In genomic region chr3:140128217-140129137, GRCh38 we compare ENCODE assay signal across 8 cellular contexts.
DNase-seq lines count a peak whose midpoint lies in the region; ATAC-seq and TF ChIP-seq lines count a peak whose summit lies in the region.

No MANE protein-coding gene starts in this region.

- DNase-seq in ACHN = peak; percentile 42
- DNase-seq in GM12865 (ENCODE audit: low read depth) = peak; percentile 52
- DNase-seq in HK-2 (ENCODE audit: unreplicated experiment) = peak; percentile 22
- peak; percentile 18 for DNase-seq in RWPE1 (ENCODE audit: low spot score)
- DNase-seq in glutamatergic neuron = peak; percentile 69
- DNase-seq in stromal cell of bone marrow (ENCODE audit: low read depth) = peak; percentile 13
- DNase-seq in CD4-positive, alpha-beta T cell = no peak

- TF ChIP-seq CTCF in GM12865 (IDR thresholded peaks at IDR 0.05; ENCODE audit: insufficient read depth, low read depth, low read length, missing control alignments) (peak; percentile 84), RWPE1 (conservative IDR thresholded peaks at IDR 0.05; ENCODE audit: low read depth) (no peak), glutamatergic neuron (IDR thresholded peaks at IDR 0.05; ENCODE audit: partially characterized antibody, unreplicated experiment) (peak; percentile 34)
- no peak for TF ChIP-seq CTCF in CD4-positive, alpha-beta T cell (IDR thresholded peaks at IDR 0.05)

- no peaks in the 10 kb centered on the region for H3K9me3 Mint-ChIP-seq in glutamatergic neuron (ENCODE audit: unreplicated experiment)
- H3K9me3 Mint-ChIP-seq in CD4-positive, alpha-beta T cell = no peaks in the 10 kb centered on the region

- H3K36me3 Mint-ChIP-seq in glutamatergic neuron (ENCODE audit: unreplicated experiment) = no peaks in the 10 kb centered on the region
- H3K36me3 Mint-ChIP-seq in CD4-positive, alpha-beta T cell (ENCODE audit: low read depth) = no peaks in the 10 kb centered on the region

- peaks cover 10% of the 10 kb centered on the region for H3K4me1 Mint-ChIP-seq in glutamatergic neuron (ENCODE audit: low read depth, unreplicated experiment)
- H3K4me1 Mint-ChIP-seq in CD4-positive, alpha-beta T cell (ENCODE audit: low read depth) = no peaks in the 10 kb centered on the region

- no peaks in the 10 kb centered on the region for H3K9me3 ChIP-seq in CD4-positive, alpha-beta T cell (ENCODE audit: control insufficient read depth, low read length)

- H3K27me3 ChIP-seq in CD4-positive, alpha-beta T cell (ENCODE audit: control insufficient read depth, insufficient read depth, low read length) = no peaks in the 10 kb centered on the region

- ATAC-seq in HG02763 (IDR thresholded peaks at IDR 0.05; ENCODE audit: unreplicated experiment) = no peak
- no peak for ATAC-seq in CD4-positive, alpha-beta T cell (ENCODE audit: poor library complexity)

- no peak overlapping the region for H3K27ac Mint-ChIP-seq in glutamatergic neuron (ENCODE audit: unreplicated experiment)
- no peak overlapping the region for H3K27ac Mint-ChIP-seq in CD4-positive, alpha-beta T cell

- POLR2A ChIA-PET in RWPE1 (lab: Yijun Ruan, JAX; ENCODE audit: low non-redundant PET) = no interaction called here
- POLR2A ChIA-PET in CD4-positive, alpha-beta T cell (lab: Charles Lee) = no interaction called here

- CTCF ChIA-PET in RWPE1 (lab: Yijun Ruan, JAX) = interaction anchor here (0.6 to 1.0 kb wide), 5 partner anchors 9 to 373 kb away, joined by 3 to 5 read pairs (median 3); no protein-coding TSS in a partner anchor
- CTCF ChIA-PET in CD4-positive, alpha-beta T cell (lab: Charles Lee) = no interaction called here

- intact Hi-C loops in CD4-positive, alpha-beta T cell (cut with DNase I, micrococcal nuclease) = no loop called here

- no peak overlapping the region for H3K4me3 ChIP-seq in GM12865 (ENCODE audit: low read depth, low read length)

- H3K27ac ChIP-seq in RWPE1 = no peak overlapping the region
- H3K27ac ChIP-seq in CD4-positive, alpha-beta T cell (ENCODE audit: low read depth, low read length) = no peak overlapping the region

- H3K27me3 Mint-ChIP-seq in glutamatergic neuron (ENCODE audit: unreplicated experiment) = no peaks in the 10 kb centered on the region
- H3K27me3 Mint-ChIP-seq in CD4-positive, alpha-beta T cell = no peaks in the 10 kb centered on the region

- in situ Hi-C loops in ACHN (cut with HindIII; ENCODE audit: low pct_ligation_motif_present, low pct_unique_long_range_greater_than_20kb, low sequenced_read_pairs) = no loop called here

- no peak overlapping the region for H3K4me3 Mint-ChIP-seq in glutamatergic neuron (ENCODE audit: unreplicated experiment)
- no peak overlapping the region for H3K4me3 Mint-ChIP-seq in CD4-positive, alpha-beta T cell

Comparison
In these comparisons a context has a peak if more than half of its experiments do, and no peak if none do; other contexts are left out.
1. DNase-seq: peak in ACHN (single experiment), GM12865 (single experiment), HK-2 (single experiment), RWPE1 (single experiment), glutamatergic neuron (single experiment) and stromal cell of bone marrow (single experiment); none in CD4-positive, alpha-beta T cell (0 of 10).
2. CTCF ChIP-seq: peak in GM12865 (single experiment) and glutamatergic neuron (single experiment); none in RWPE1 (single experiment) and CD4-positive, alpha-beta T cell (single experiment).